Comparison of ENCODE assay signal across 15 cellular contexts in genomic region chr6:101578306-101578705, GRCh38.
"Had no signal": no experiment of that assay in that cellular context is flagged by ENCODE, and none has a peak within 500 bp of the region (broad histone marks: within the 10 kb centered on the region; RNA-seq: fewer than 3 reads in every experiment).

No MANE protein-coding gene starts in this region.

- DNase-seq: activated CD4-positive, CD25-positive, alpha-beta regulatory T cell treated with anti-CD3 and anti-CD28 coated beads, Interleukin-2, amount 50 U/mL, for 72 hours; activated CD8-positive, alpha-beta memory T cell treated with anti-CD3 and anti-CD28 coated beads for 24 hours; activated CD8-positive, alpha-beta memory T cell treated with anti-CD3 and anti-CD28 coated beads, Interleukin-2, amount 50 U/mL, for 4 hours; activated T-cell treated with anti-CD3 and anti-CD28 coated beads, Interleukin-2, amount 50 U/mL, for 24 hours; aorta; effector memory CD4-positive, alpha-beta T cell; foreskin melanocyte; hippocampal formation; midbrain; natural killer cell; sigmoid colon; stimulated activated CD4-positive, alpha-beta T cell treated with anti-CD3 and anti-CD28 coated beads, Interleukin-15, amount 100 ng/mL, for 24 hours; stimulated activated naive B cell treated with anti-CD40 and anti-IgM and Interleukin-4, amounts not matched to agents 10 μg/mL and 1 μg/mL and 100 μg/mL, for 72 hours; testis; trophoblast cell had no signal
